ENCODE assay signal across 34 cellular contexts in the genomic region with DNA sequence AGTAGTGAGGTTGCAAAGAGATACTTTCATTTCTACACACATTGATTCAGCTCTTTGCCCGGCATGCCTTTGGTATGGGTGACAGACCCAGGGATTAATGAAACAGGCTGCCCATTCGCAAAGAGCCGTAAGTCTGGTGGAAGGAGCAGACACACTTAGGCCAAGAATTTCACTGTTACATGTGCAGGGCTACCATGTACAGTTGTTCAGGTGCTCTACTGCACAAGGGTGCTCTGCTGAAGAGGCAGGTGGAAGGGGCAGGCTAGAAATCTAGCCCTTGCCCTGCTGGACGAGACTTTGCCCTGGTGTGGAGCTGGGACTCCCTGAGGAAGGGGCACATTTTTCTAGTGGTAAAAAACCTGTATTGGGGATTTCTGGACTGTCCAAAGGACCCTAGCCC. TPM values are rescaled to one million over a fixed set of nuclear protein-coding genes. Genes with fewer than 3 reads are reported as not detected.
"Had no signal": no experiment of that assay in that cellular context is flagged by ENCODE, and none has a peak within 500 bp of the region (broad histone marks: within the 10 kb centered on the region; RNA-seq: fewer than 3 reads in every experiment).

No MANE protein-coding gene starts in this region.

- H3K4me1 Mint-ChIP-seq: activated naive CD4-positive, alpha-beta T cell treated with anti-CD3 and anti-CD28 coated beads, Interleukin-2, amount 50 U/mL, for 24 hours; activated naive CD8-positive, alpha-beta T cell treated with anti-CD3 and anti-CD28 coated beads for 36 hours; activated naive CD8-positive, alpha-beta T cell treated with anti-CD3 and anti-CD28 coated beads, Interleukin-2, amount 10 ng/mL, durations not matched to agents 7 days and 5 days; activated naive CD8-positive, alpha-beta T cell treated with anti-CD3 and anti-CD28 coated beads, Interleukin-2, amount 50 U/mL, for 24 hours; activated T-helper 17 cell treated with anti-CD3 and anti-CD28 coated beads, Interleukin-2, amount 50 U/mL, for 72 hours; brain; central memory CD8-positive, alpha-beta T cell had no signal

- H3K36me3 Mint-ChIP-seq: activated naive CD4-positive, alpha-beta T cell treated with anti-CD3 and anti-CD28 coated beads, Interleukin-2, amount 50 U/mL, for 24 hours; activated naive CD4-positive, alpha-beta T cell treated with anti-CD3 and anti-CD28 coated beads, Interleukin-2, amount 50 U/mL, for 72 hours; activated naive CD8-positive, alpha-beta T cell; activated naive CD8-positive, alpha-beta T cell treated with anti-CD3 and anti-CD28 coated beads for 36 hours; activated naive CD8-positive, alpha-beta T cell treated with anti-CD3 and anti-CD28 coated beads, Interleukin-2, amount 10 ng/mL, durations not matched to agents 7 days and 5 days; brain had no signal

- ATAC-seq: activated naive CD4-positive, alpha-beta T cell treated with anti-CD3 and anti-CD28 coated beads, Interleukin-2, amount 50 U/mL, for 72 hours; activated naive CD8-positive, alpha-beta T cell treated with anti-CD3 and anti-CD28 coated beads, Interleukin-2, amount 50 U/mL, for 24 hours; activated T-cell treated with anti-CD3 and anti-CD28 coated beads, Interleukin-2, amount 50 U/mL, for 4 hours; activated T-cell treated with anti-CD3 and anti-CD28 coated beads, Interleukin-2, amount 50 U/mL, for 72 hours; activated T-helper 17 cell treated with anti-CD3 and anti-CD28 coated beads, Interleukin-2, amount 50 U/mL, for 72 hours had no signal

- H3K9me3 ChIP-seq: adrenal gland, ascending aorta, body of pancreas, breast epithelium had no signal

- H3K4me3 ChIP-seq: adrenal gland, ascending aorta, body of pancreas, breast epithelium, cardiac muscle cell had no signal

- H3K4me1 ChIP-seq: adrenal gland, ascending aorta, body of pancreas, breast epithelium had no signal

- H3K9me3 Mint-ChIP-seq: activated naive CD4-positive, alpha-beta T cell treated with anti-CD3 and anti-CD28 coated beads for 36 hours; activated naive CD4-positive, alpha-beta T cell treated with anti-CD3 and anti-CD28 coated beads, Interleukin-2, amount 50 U/mL, for 24 hours; activated naive CD4-positive, alpha-beta T cell treated with anti-CD3 and anti-CD28 coated beads, Interleukin-2, amount 50 U/mL, for 72 hours; activated naive CD8-positive, alpha-beta T cell treated with anti-CD3 and anti-CD28 coated beads for 36 hours; activated naive CD8-positive, alpha-beta T cell treated with anti-CD3 and anti-CD28 coated beads, Interleukin-2, amount 10 ng/mL, durations not matched to agents 7 days and 5 days; activated naive CD8-positive, alpha-beta T cell treated with anti-CD3 and anti-CD28 coated beads, Interleukin-2, amount 50 U/mL, for 24 hours; activated T-cell treated with anti-CD3 and anti-CD28 coated beads, Interleukin-2, amount 50 U/mL, for 24 hours; activated T-cell treated with anti-CD3 and anti-CD28 coated beads, Interleukin-2, amount 50 U/mL, for 4 hours; activated T-cell treated with anti-CD3 and anti-CD28 coated beads, Interleukin-2, amount 50 U/mL, for 72 hours; activated T-helper 1 cell treated with anti-CD3 and anti-CD28 coated beads, Interleukin-12 subunit alpha, Interleukin-12 subunit beta, Interleukin-2, Interleukin-4 antibody, amounts not matched to agents 30 ng/mL and 10 ng/mL and 1 ng/mL, durations not matched to agents 14 hours and 24 hours and 36 hours; activated T-helper 17 cell treated with anti-CD3 and anti-CD28 coated beads, Interleukin-2, amount 50 U/mL, for 72 hours; activated T-helper 2 cell treated with anti-CD3 and anti-CD28 coated beads, Interferon-gamma antibody, Interleukin-2, Interleukin-4, amounts not matched to agents 10 μg/mL and 5 μg/mL and 100 μg/mL, durations not matched to agents 14 hours and 24 hours and 36 hours; central memory CD8-positive, alpha-beta T cell had no signal

- H3K27ac Mint-ChIP-seq: activated naive CD4-positive, alpha-beta T cell treated with anti-CD3 and anti-CD28 coated beads for 36 hours; activated naive CD4-positive, alpha-beta T cell treated with anti-CD3 and anti-CD28 coated beads, Interleukin-2, amount 50 U/mL, for 24 hours; activated naive CD4-positive, alpha-beta T cell treated with anti-CD3 and anti-CD28 coated beads, Interleukin-2, amount 50 U/mL, for 72 hours; activated naive CD8-positive, alpha-beta T cell; activated naive CD8-positive, alpha-beta T cell treated with anti-CD3 and anti-CD28 coated beads for 36 hours; activated naive CD8-positive, alpha-beta T cell treated with anti-CD3 and anti-CD28 coated beads, Interleukin-2, amount 10 ng/mL, durations not matched to agents 7 days and 5 days; activated naive CD8-positive, alpha-beta T cell treated with anti-CD3 and anti-CD28 coated beads, Interleukin-2, amount 50 U/mL, for 24 hours; activated T-cell treated with anti-CD3 and anti-CD28 coated beads, Interleukin-2, amount 50 U/mL, for 24 hours; activated T-cell treated with anti-CD3 and anti-CD28 coated beads, Interleukin-2, amount 50 U/mL, for 72 hours; activated T-helper 1 cell treated with anti-CD3 and anti-CD28 coated beads, Interleukin-12 subunit alpha, Interleukin-12 subunit beta, Interleukin-2, Interleukin-4 antibody, amounts not matched to agents 30 ng/mL and 10 ng/mL and 1 ng/mL, durations not matched to agents 14 hours and 24 hours and 36 hours; activated T-helper 17 cell treated with anti-CD3 and anti-CD28 coated beads, Interleukin-2, amount 50 U/mL, for 72 hours; activated T-helper 2 cell treated with anti-CD3 and anti-CD28 coated beads, Interferon-gamma antibody, Interleukin-2, Interleukin-4, amounts not matched to agents 10 μg/mL and 5 μg/mL and 100 μg/mL, durations not matched to agents 14 hours and 24 hours and 36 hours had no signal

- H3K27me3 ChIP-seq: adrenal gland, ascending aorta, body of pancreas, brain microvascular endothelial cell, cardiac muscle cell had no signal

- DNase-seq: activated effector memory CD4-positive, alpha-beta T cell treated with anti-CD3 and anti-CD28 coated beads, Interleukin-2, amount 50 U/mL, for 16 hours; activated effector memory CD4-positive, alpha-beta T cell treated with Interleukin-2 at 50 U/mL for 16 hours; activated gamma-delta T cell; activated gamma-delta T cell treated with Interleukin-2 at 50 U/mL for 16 hours; activated naive CD4-positive, alpha-beta T cell; activated naive CD4-positive, alpha-beta T cell treated with anti-CD3 and anti-CD28 coated beads for 36 hours; activated naive CD4-positive, alpha-beta T cell treated with anti-CD3 and anti-CD28 coated beads, Interleukin-2, amount 50 U/mL, for 16 hours; activated naive CD4-positive, alpha-beta T cell treated with Interleukin-2 at 50 U/mL for 16 hours; activated naive CD8-positive, alpha-beta T cell treated with anti-CD3 and anti-CD28 coated beads for 36 hours; activated naive CD8-positive, alpha-beta T cell treated with anti-CD3 and anti-CD28 coated beads, Interleukin-2, amount 10 ng/mL, durations not matched to agents 7 days and 5 days; activated naive CD8-positive, alpha-beta T cell treated with anti-CD3 and anti-CD28 coated beads, Interleukin-2, amount 50 U/mL, for 24 hours; activated T-cell treated with anti-CD3 and anti-CD28 coated beads, Interleukin-2, amount 50 U/mL, for 1 hour; activated T-cell treated with anti-CD3 and anti-CD28 coated beads, Interleukin-2, amount 50 U/mL, for 24 hours; activated T-cell treated with anti-CD3 and anti-CD28 coated beads, Interleukin-2, amount 50 U/mL, for 4 hours; activated T-cell treated with anti-CD3 and anti-CD28 coated beads, Interleukin-2, amount 50 U/mL, for 48 hours; activated T-cell treated with anti-CD3 and anti-CD28 coated beads, Interleukin-2, amount 50 U/mL, for 72 hours; adrenal gland; amniotic stem cell; aorta; body of pancreas; brain microvascular endothelial cell; central memory CD4-positive, alpha-beta T cell; cerebellar nuclear complex had no signal

- H3K36me3 ChIP-seq: adrenal gland, ascending aorta, brain microvascular endothelial cell, breast epithelium, cardiac muscle cell had no signal

- H3K27ac ChIP-seq: adrenal gland, ascending aorta, body of pancreas, brain microvascular endothelial cell, breast epithelium, cardiac muscle cell had no signal

- H3K4me3 Mint-ChIP-seq: activated naive CD4-positive, alpha-beta T cell treated with anti-CD3 and anti-CD28 coated beads for 36 hours; activated naive CD4-positive, alpha-beta T cell treated with anti-CD3 and anti-CD28 coated beads, Interleukin-2, amount 50 U/mL, for 24 hours; activated naive CD8-positive, alpha-beta T cell; activated naive CD8-positive, alpha-beta T cell treated with anti-CD3 and anti-CD28 coated beads for 36 hours; activated naive CD8-positive, alpha-beta T cell treated with anti-CD3 and anti-CD28 coated beads, Interleukin-2, amount 10 ng/mL, durations not matched to agents 7 days and 5 days; activated naive CD8-positive, alpha-beta T cell treated with anti-CD3 and anti-CD28 coated beads, Interleukin-2, amount 50 U/mL, for 24 hours; activated T-cell treated with anti-CD3 and anti-CD28 coated beads, Interleukin-2, amount 50 U/mL, for 24 hours; activated T-cell treated with anti-CD3 and anti-CD28 coated beads, Interleukin-2, amount 50 U/mL, for 4 hours; activated T-cell treated with anti-CD3 and anti-CD28 coated beads, Interleukin-2, amount 50 U/mL, for 72 hours; activated T-helper 1 cell treated with anti-CD3 and anti-CD28 coated beads, Interleukin-12 subunit alpha, Interleukin-12 subunit beta, Interleukin-2, Interleukin-4 antibody, amounts not matched to agents 30 ng/mL and 10 ng/mL and 1 ng/mL, durations not matched to agents 14 hours and 24 hours and 36 hours; activated T-helper 17 cell treated with anti-CD3 and anti-CD28 coated beads, Interleukin-2, amount 50 U/mL, for 72 hours; brain; central memory CD8-positive, alpha-beta T cell had no signal

RNA-seq across cellular contexts. Expression of gene RASGRF1, which starts 26.2 kb away (rescaled TPM):
- total RNA-seq: activated naive CD4-positive, alpha-beta T cell treated with anti-CD3 and anti-CD28 coated beads for 36 hours; activated naive CD4-positive, alpha-beta T cell treated with anti-CD3 and anti-CD28 coated beads, Interleukin-2, amount 50 U/mL, for 72 hours; activated naive CD8-positive, alpha-beta T cell treated with anti-CD3 and anti-CD28 coated beads for 36 hours; activated naive CD8-positive, alpha-beta T cell treated with anti-CD3 and anti-CD28 coated beads, Interleukin-2, amount 10 ng/mL, durations not matched to agents 7 days and 5 days; activated T-cell treated with anti-CD3 and anti-CD28 coated beads, Interleukin-2, amount 50 U/mL, for 72 hours; activated T-helper 1 cell treated with anti-CD3 and anti-CD28 coated beads, Interleukin-12 subunit alpha, Interleukin-12 subunit beta, Interleukin-2, Interleukin-4 antibody, amounts not matched to agents 30 ng/mL and 10 ng/mL and 1 ng/mL, durations not matched to agents 14 hours and 24 hours and 36 hours; activated T-helper 17 cell treated with anti-CD3 and anti-CD28 coated beads, Interleukin-2, amount 50 U/mL, for 72 hours; activated T-helper 2 cell treated with anti-CD3 and anti-CD28 coated beads, Interferon-gamma antibody, Interleukin-2, Interleukin-4, amounts not matched to agents 10 μg/mL and 5 μg/mL and 100 μg/mL, durations not matched to agents 14 hours and 24 hours and 36 hours; ascending aorta had no signal
- polyA plus RNA-seq: aorta, cardiac muscle cell had no signal
